In genomic region chr3:106176734-106177133, GRCh38 we compare ENCODE assay signal across 8 cellular contexts.
DNase-seq lines count a peak whose midpoint lies in the region; ATAC-seq and TF ChIP-seq lines count a peak whose summit lies in the region.

No MANE protein-coding gene starts in this region.

- peak overlapping the region; percentile 25 for H3K27ac ChIP-seq in CD8-positive, alpha-beta T cell (ENCODE audit: low read depth, low read length)

- POLR2A ChIA-PET in CD8-positive, alpha-beta T cell (lab: Charles Lee) = interaction anchor here (1.3 kb wide), 1 partner anchor 29 kb away, joined by 6 read pairs; no protein-coding TSS in a partner anchor

- H3K4me3 Mint-ChIP-seq in CD8-positive, alpha-beta T cell = peak overlapping the region; percentile 47
- no peak overlapping the region for H3K4me3 Mint-ChIP-seq in endothelial cell (ENCODE audit: unreplicated experiment)

- intact Hi-C loops in CD8-positive, alpha-beta T cell (cut with DNase I, micrococcal nuclease) = loop anchor here (1.0 to 10.0 kb wide), 9 partner anchors 10 to 812 kb away; partner anchors contain the start of genes ALCAM (in 1 of the 2) and CBLB (in 1 of the 2)
- intact Hi-C loops in left cardiac atrium (cut with DNase I) = no loop called here

- H3K27ac Mint-ChIP-seq in CD8-positive, alpha-beta T cell = peak overlapping the region; percentile 75
- H3K27ac Mint-ChIP-seq in endothelial cell (ENCODE audit: unreplicated experiment) = no peak overlapping the region

- H3K36me3 ChIP-seq in CD8-positive, alpha-beta T cell (ENCODE audit: insufficient read depth, low read length) = no peaks in the 10 kb centered on the region

- no peaks in the 10 kb centered on the region for H3K27me3 ChIP-seq in CD8-positive, alpha-beta T cell (ENCODE audit: insufficient read depth, low read length)

- H3K4me3 ChIP-seq in CD8-positive, alpha-beta T cell (ENCODE audit: low read depth, low read length) = peak overlapping the region; percentile 24

- H3K9me3 ChIP-seq in CD8-positive, alpha-beta T cell (ENCODE audit: low read length) = no peaks in the 10 kb centered on the region

- no peaks in the 10 kb centered on the region for H3K9me3 Mint-ChIP-seq in CD8-positive, alpha-beta T cell
- H3K9me3 Mint-ChIP-seq in endothelial cell (ENCODE audit: unreplicated experiment) = no peaks in the 10 kb centered on the region

- no peaks in the 10 kb centered on the region for H3K36me3 Mint-ChIP-seq in CD8-positive, alpha-beta T cell
- H3K36me3 Mint-ChIP-seq in endothelial cell (ENCODE audit: low read depth, unreplicated experiment) = no peaks in the 10 kb centered on the region

- ATAC-seq in CD8-positive, alpha-beta T cell = peak; percentile 95
- peak; percentile 92 for ATAC-seq in GM21576 (IDR thresholded peaks at IDR 0.05; ENCODE audit: unreplicated experiment)
- no peak for ATAC-seq in left cardiac atrium

- H3K4me1 ChIP-seq in CD8-positive, alpha-beta T cell (ENCODE audit: insufficient read depth, low read length) = peaks cover 50% of the 10 kb centered on the region

- peaks cover 57% of the 10 kb centered on the region for H3K4me1 Mint-ChIP-seq in CD8-positive, alpha-beta T cell (ENCODE audit: low read depth)
- H3K4me1 Mint-ChIP-seq in endothelial cell (ENCODE audit: unreplicated experiment) = no peaks in the 10 kb centered on the region

- TF ChIP-seq CTCF in CD8-positive, alpha-beta T cell (IDR thresholded peaks at IDR 0.05) = no peak
- TF ChIP-seq CTCF in endothelial cell (IDR thresholded peaks at IDR 0.05; ENCODE audit: unreplicated experiment) = no peak

- peak; percentile 8 to 73 (median 50) for DNase-seq in CD8-positive, alpha-beta T cell
- DNase-seq in M059J (ENCODE audit: low read depth) (peak; percentile 11), smooth muscle cell of the brain vasculature (ENCODE audit: low read depth, low spot score) (peak; percentile 18), endothelial cell (ENCODE audit: low spot score) (no peak), SHP77 (lab: John Stamatoyannopoulos, UW) (no peak), left cardiac atrium (no peak)
- peak; percentile 6 for DNase-seq in activated effector memory CD4-positive, alpha-beta T cell treated with Interleukin-2 at 50 U/mL for 16 hours

- no peaks in the 10 kb centered on the region for H3K27me3 Mint-ChIP-seq in CD8-positive, alpha-beta T cell (ENCODE audit: low read depth)
- H3K27me3 Mint-ChIP-seq in endothelial cell (ENCODE audit: unreplicated experiment) = no peaks in the 10 kb centered on the region

- CTCF ChIA-PET in CD8-positive, alpha-beta T cell (lab: Charles Lee) = interaction anchor here (1.2 kb wide), 1 partner anchor 29 kb away, joined by 3 read pairs; no protein-coding TSS in a partner anchor

Comparison
In these comparisons a context has a peak if more than half of its experiments do, and no peak if none do; other contexts are left out.
1. ATAC-seq: peak in CD8-positive, alpha-beta T cell (single experiment) and GM21576 (single experiment); none in left cardiac atrium (0 of 2).
2. DNase-seq: peak in CD8-positive, alpha-beta T cell (7 of 7), M059J (single experiment), activated effector memory CD4-positive, alpha-beta T cell treated with Interleukin-2 at 50 U/mL for 16 hours (single experiment) and smooth muscle cell of the brain vasculature (single experiment); none in endothelial cell (single experiment), SHP77 (0 of 2) and left cardiac atrium (single experiment).
3. intact Hi-C loops: an anchor here in CD8-positive, alpha-beta T cell (1.0 to 10.0 kb wide); none called in left cardiac atrium.